In the genomic region with DNA sequence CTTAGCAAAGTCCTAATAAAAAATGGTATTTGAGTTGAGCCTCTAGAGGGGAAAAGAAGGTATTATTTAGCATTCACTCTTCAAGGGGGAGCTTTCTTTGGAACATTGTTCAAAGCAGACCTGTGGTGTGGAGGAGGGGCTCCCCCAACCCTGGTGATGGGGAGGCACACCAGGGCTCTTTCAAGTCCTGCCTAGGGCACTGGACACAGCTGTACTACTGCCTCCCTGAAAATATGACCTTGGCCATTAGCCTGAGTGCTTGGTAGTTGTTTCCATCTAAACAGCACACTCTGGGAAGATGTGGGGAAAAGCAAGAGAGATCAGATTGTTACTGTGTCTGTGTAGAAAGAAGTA, we compare ENCODE assay signal across 28 cellular contexts.
DNase-seq lines count a peak whose midpoint lies in the region; ATAC-seq, FAIRE-seq and TF ChIP-seq lines count a peak whose summit lies in the region.
"Had no signal": no experiment of that assay in that cellular context is flagged by ENCODE, and none has a peak within 500 bp of the region (broad histone marks: within the 10 kb centered on the region; RNA-seq: fewer than 3 reads in every experiment).

No MANE protein-coding gene starts in this region.

- H3K4me1 ChIP-seq in HepG2 (ENCODE audit: insufficient read depth, low read length) (0 out of 2 replicates have a peak, but pooled peaks cover 5% of the 10 kb centered on the region), right lobe of liver (no peaks in the 10 kb centered on the region), mesendoderm (ENCODE audit: control insufficient read depth, low read depth, low read length) (peaks cover 2% of the 10 kb centered on the region), aorta (ENCODE audit: control insufficient read depth in 1 of 2, insufficient read depth in 2 of 2, low read length in 2 of 2) (peaks cover 2 to 7% of the 10 kb centered on the region in 2 donors), thyroid gland (peaks cover 0 to 4% of the 10 kb centered on the region in 2 donors)

- no peaks in the 10 kb centered on the region for H3K36me3 ChIP-seq in HepG2 (replicated peaks in 1 of 2; ENCODE audit: control insufficient read depth in 1 of 2, insufficient read depth in 2 of 2, low read length in 2 of 2)
- H3K36me3 ChIP-seq in right lobe of liver, result no peaks in the 10 kb centered on the region
- H3K36me3 ChIP-seq in brain microvascular endothelial cell (replicated peaks), result no peaks in the 10 kb centered on the region
- no peaks in the 10 kb centered on the region for H3K36me3 ChIP-seq in mesendoderm (ENCODE audit: control insufficient read depth, insufficient read depth, low read length)
- no peaks in the 10 kb centered on the region for H3K36me3 ChIP-seq in aorta (ENCODE audit: control insufficient read depth in 1 of 2, insufficient read depth in 2 of 2, low read length in 1 of 2)
- no peaks in the 10 kb centered on the region for H3K36me3 ChIP-seq in thyroid gland
- H3K36me3 ChIP-seq: esophagus muscularis mucosa, tibial nerve had no signal

- no peak overlapping the region for H3K27ac ChIP-seq in HepG2 (ENCODE audit: extremely low read length, insufficient read depth, low read length)
- no peak overlapping the region for H3K27ac ChIP-seq in right lobe of liver
- peak overlapping the region; percentile 81 for H3K27ac ChIP-seq in brain microvascular endothelial cell
- H3K27ac ChIP-seq in mesendoderm (ENCODE audit: low read depth, low read length), result no peak overlapping the region
- peak overlapping the region in 1 of 2 donors; percentile 22 for H3K27ac ChIP-seq in aorta (ENCODE audit: low read depth in 1 of 2, low read length in 2 of 2)
- no peak overlapping the region for H3K27ac ChIP-seq in thyroid gland
- H3K27ac ChIP-seq: esophagus muscularis mucosa, skin epidermis had no signal

- TF ChIP-seq EP300 in HepG2 (IDR thresholded peaks at IDR 0.05; ENCODE audit: low read depth in 2 of 2, low read length in 2 of 2) (no peak), HepG2 (CRISPR knock-in tag; IDR thresholded peaks at IDR 0.05; ENCODE audit: borderline replicate concordance) (no peak)

- no peaks in the 10 kb centered on the region for H3K79me1 ChIP-seq in mesendoderm (ENCODE audit: low read length)

- TF ChIP-seq POLR2A in HepG2 (IDR thresholded peaks at IDR 0.05; ENCODE audit: insufficient read depth in 1 of 2, low read depth in 2 of 2, low read length in 2 of 2), result no peak
- TF ChIP-seq POLR2A in right lobe of liver (IDR thresholded peaks at IDR 0.05), result no peak
- TF ChIP-seq POLR2A in thyroid gland (IDR thresholded peaks at IDR 0.05), result no peak

- no peak for TF ChIP-seq RAD21 in HepG2 (CRISPR knock-in tag; IDR thresholded peaks at IDR 0.05)

- no peak overlapping the region for H4K5ac ChIP-seq in mesendoderm (ENCODE audit: low read length)

- FAIRE-seq in HepG2 (lab: Jason Lieb, UNC), result no peak
- FAIRE-seq: A204.1 had no signal

- TF ChIP-seq CTCF in HepG2 (CRISPR knock-in tag; IDR thresholded peaks at IDR 0.05) (no peak), right lobe of liver (IDR thresholded peaks at IDR 0.05) (no peak), brain microvascular endothelial cell (IDR thresholded peaks at IDR 0.05; ENCODE audit: low read depth, low read length, missing control alignments) (no peak), thyroid gland (IDR thresholded peaks at IDR 0.05) (no peak)

- no peaks in the 10 kb centered on the region for H4K20me1 ChIP-seq in HepG2 (ENCODE audit: insufficient read depth, low read length)

- ATAC-seq in HepG2 (peak; percentile 23; the same call in 1 of the 3 replicates), right lobe of liver (no peak), HG02973 (IDR thresholded peaks at IDR 0.05; ENCODE audit: unreplicated experiment) (no peak), aorta (ENCODE audit: low FRiP score) (no peak)
- ATAC-seq: activated CD4-positive, CD25-positive, alpha-beta regulatory T cell treated with anti-CD3 and anti-CD28 coated beads, Interleukin-2, amount 50 U/mL, for 24 hours; activated T-helper 17 cell treated with anti-CD3 and anti-CD28 coated beads, Interleukin-2, amount 50 U/mL, for 72 hours; left lobe of liver; Panc1 had no signal

- peaks cover 0 to 13% of the 10 kb centered on the region in 2 experiments; a peak in 3 of 5 replicates for H3K27me3 ChIP-seq in HepG2 (ENCODE audit: control insufficient read depth in 1 of 2, insufficient read depth in 2 of 2, low read length in 2 of 2)
- H3K27me3 ChIP-seq in right lobe of liver, result no peaks in the 10 kb centered on the region
- no peaks in the 10 kb centered on the region for H3K27me3 ChIP-seq in brain microvascular endothelial cell (replicated peaks)
- no peaks in the 10 kb centered on the region for H3K27me3 ChIP-seq in mesendoderm (ENCODE audit: insufficient read depth, low read length, poor library complexity)
- no peaks in the 10 kb centered on the region for H3K27me3 ChIP-seq in aorta (ENCODE audit: control insufficient read depth in 1 of 2, insufficient read depth in 2 of 2, low read length in 1 of 2)
- no peaks in the 10 kb centered on the region for H3K27me3 ChIP-seq in thyroid gland
- H3K27me3 ChIP-seq: esophagus muscularis mucosa, tibial nerve had no signal

- DNase-seq in HepG2 (ENCODE audit: low spot score) (no peak), right lobe of liver (no peak), brain microvascular endothelial cell (no peak), mesendoderm (no peak), G401 (ENCODE audit: low spot score) (no peak), aorta (no peak), thyroid gland (no peak)
- DNase-seq: activated CD4-positive, alpha-beta memory T cell treated with anti-CD3 and anti-CD28 coated beads, Interleukin-2, amount 10 ng/mL, durations not matched to agents 7 days and 5 days; activated CD8-positive, alpha-beta memory T cell treated with anti-CD3 and anti-CD28 coated beads, Interleukin-2, amount 50 U/mL, for 48 hours; DMS53; foreskin melanocyte; GDM1; Karpas-422; MV-4-11; naive B cell; NCI-H1436 treated with DMSO at 0.1 percent for 48 hours; NCI-H524 treated with DMSO at 0.1 percent for 48 hours; SIG-M5; T-helper 1 cell had no signal

- POLR2A ChIA-PET in HepG2 (lab: Yijun Ruan, JAX), result no interaction called here

- H2AK5ac ChIP-seq in mesendoderm (ENCODE audit: low read length), result no peak overlapping the region

- no peaks in the 10 kb centered on the region for H3K79me2 ChIP-seq in HepG2 (ENCODE audit: insufficient read depth, low read length)
- no peaks in the 10 kb centered on the region for H3K79me2 ChIP-seq in mesendoderm (ENCODE audit: control insufficient read depth, insufficient read depth, low read length)

- H3K9me3 ChIP-seq in HepG2 (ENCODE audit: low read length) (no peaks in the 10 kb centered on the region), right lobe of liver (no peaks in the 10 kb centered on the region), aorta (ENCODE audit: control insufficient read depth, low read length) (no peaks in the 10 kb centered on the region), thyroid gland (no peaks in the 10 kb centered on the region)
- H3K9me3 ChIP-seq: esophagus muscularis mucosa, tibial nerve had no signal

- no peak overlapping the region for H2AFZ ChIP-seq in HepG2 (ENCODE audit: low read length)

- no peak overlapping the region for H3K9ac ChIP-seq in HepG2 (ENCODE audit: insufficient read depth, low read depth, low read length)
- no peak overlapping the region for H3K9ac ChIP-seq in mesendoderm (ENCODE audit: low read length)

- intact Hi-C loops in HepG2 (cut with micrococcal nuclease; ENCODE audit: unreplicated experiment), result no loop called here
- intact Hi-C loops in right lobe of liver (cut with DNase I), result no loop called here
- intact Hi-C loops in aorta (cut with DNase I), result no loop called here
- intact Hi-C loops in thyroid gland (cut with DNase I), result no loop called here

- no peak overlapping the region for H3K4ac ChIP-seq in mesendoderm (ENCODE audit: low read depth, low read length)

- CTCF ChIA-PET in HepG2 (lab: Yijun Ruan, JAX; ENCODE audit: low intra/inter-chr PET ratio, low total read pairs), result no interaction called here

- in situ Hi-C loops in HepG2 (cut with HindIII; ENCODE audit: extremely low pct_ligation_motif_present, low pct_unique_long_range_greater_than_20kb), result no loop called here
- in situ Hi-C loops in brain microvascular endothelial cell (cut with HindIII; ENCODE audit: low pct_ligation_motif_present, low sequenced_read_pairs), result no loop called here
- in situ Hi-C loops in G401 (cut with HindIII; ENCODE audit: low sequenced_read_pairs), result no loop called here

- H3K4me2 ChIP-seq in HepG2 (ENCODE audit: low read depth, low read length) (no peak overlapping the region), mesendoderm (ENCODE audit: low read length) (no peak overlapping the region)

- BruUV-seq in HepG2 (replicated peaks; lab: Mats Ljungman, UMichigan), result no TSS peak

- no peak overlapping the region for H3K23ac ChIP-seq in mesendoderm (ENCODE audit: low read length)

- no peak overlapping the region for H3K18ac ChIP-seq in mesendoderm (ENCODE audit: low read length)

- H3K4me3 ChIP-seq in HepG2 (replicated peaks in 1 of 3; ENCODE audit: insufficient read depth in 1 of 3, low read depth in 2 of 3, low read length in 3 of 3), result no peak overlapping the region
- H3K4me3 ChIP-seq in right lobe of liver, result no peak overlapping the region
- no peak overlapping the region for H3K4me3 ChIP-seq in brain microvascular endothelial cell (ENCODE audit: low read depth, low read length)
- no peak overlapping the region for H3K4me3 ChIP-seq in mesendoderm (ENCODE audit: low read length)
- no peak overlapping the region for H3K4me3 ChIP-seq in aorta (ENCODE audit: low read length in 2 of 2)
- no peak overlapping the region for H3K4me3 ChIP-seq in thyroid gland (replicated peaks in 1 of 3)
- H3K4me3 ChIP-seq: esophagus muscularis mucosa, skin epidermis, tibial nerve had no signal

- H2BK15ac ChIP-seq in mesendoderm (replicated peaks; ENCODE audit: low read depth), result no peak overlapping the region

- no peak overlapping the region for H2BK120ac ChIP-seq in mesendoderm (ENCODE audit: low read depth, low read length)

- peak overlapping the region; percentile 64 for H2BK5ac ChIP-seq in mesendoderm (ENCODE audit: low read length)

- H3K56ac ChIP-seq in mesendoderm (ENCODE audit: low read length), result no peak overlapping the region

- no peak overlapping the region for H4K8ac ChIP-seq in mesendoderm (ENCODE audit: low read depth, low read length)

TF ChIP-seq in HepG2, 621 proteins besides CTCF, POLR2A, EP300 and RAD21:
- no peak for TF ChIP-seq ZNF781 (CRISPR knock-in tag; IDR thresholded peaks at IDR 0.05; ENCODE audit: borderline replicate concordance, not compliant biosample characterization)
